1 cellular context compared by ENCODE assay signal in the genomic region with DNA sequence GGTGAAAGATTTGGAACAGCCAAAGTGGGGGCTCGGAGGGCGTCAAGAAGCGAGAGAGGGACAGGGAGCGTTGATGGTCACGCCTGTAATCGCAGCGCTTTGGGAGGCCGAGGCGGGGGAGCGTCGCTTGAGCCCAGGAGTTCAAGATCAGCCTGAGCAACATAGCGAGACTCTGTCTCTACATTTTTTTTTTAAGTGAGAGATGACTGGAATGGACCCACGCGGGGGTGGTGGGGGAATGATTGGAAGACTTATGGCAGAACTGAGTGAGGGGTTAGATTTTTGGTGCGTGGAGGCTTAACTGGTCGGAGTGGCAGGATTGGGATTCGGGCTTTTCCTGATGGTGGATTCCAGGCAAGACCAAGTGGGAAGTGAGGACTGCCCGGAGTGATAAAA.
TF ChIP-seq lines count a peak whose summit lies in the region.

No MANE protein-coding gene starts in this region.

TF ChIP-seq in HEK293, 187 proteins besides CTCF, POLR2A, EP300 and RAD21 (continued from another document and continues in another):
- TF ChIP-seq, protein P1, sequence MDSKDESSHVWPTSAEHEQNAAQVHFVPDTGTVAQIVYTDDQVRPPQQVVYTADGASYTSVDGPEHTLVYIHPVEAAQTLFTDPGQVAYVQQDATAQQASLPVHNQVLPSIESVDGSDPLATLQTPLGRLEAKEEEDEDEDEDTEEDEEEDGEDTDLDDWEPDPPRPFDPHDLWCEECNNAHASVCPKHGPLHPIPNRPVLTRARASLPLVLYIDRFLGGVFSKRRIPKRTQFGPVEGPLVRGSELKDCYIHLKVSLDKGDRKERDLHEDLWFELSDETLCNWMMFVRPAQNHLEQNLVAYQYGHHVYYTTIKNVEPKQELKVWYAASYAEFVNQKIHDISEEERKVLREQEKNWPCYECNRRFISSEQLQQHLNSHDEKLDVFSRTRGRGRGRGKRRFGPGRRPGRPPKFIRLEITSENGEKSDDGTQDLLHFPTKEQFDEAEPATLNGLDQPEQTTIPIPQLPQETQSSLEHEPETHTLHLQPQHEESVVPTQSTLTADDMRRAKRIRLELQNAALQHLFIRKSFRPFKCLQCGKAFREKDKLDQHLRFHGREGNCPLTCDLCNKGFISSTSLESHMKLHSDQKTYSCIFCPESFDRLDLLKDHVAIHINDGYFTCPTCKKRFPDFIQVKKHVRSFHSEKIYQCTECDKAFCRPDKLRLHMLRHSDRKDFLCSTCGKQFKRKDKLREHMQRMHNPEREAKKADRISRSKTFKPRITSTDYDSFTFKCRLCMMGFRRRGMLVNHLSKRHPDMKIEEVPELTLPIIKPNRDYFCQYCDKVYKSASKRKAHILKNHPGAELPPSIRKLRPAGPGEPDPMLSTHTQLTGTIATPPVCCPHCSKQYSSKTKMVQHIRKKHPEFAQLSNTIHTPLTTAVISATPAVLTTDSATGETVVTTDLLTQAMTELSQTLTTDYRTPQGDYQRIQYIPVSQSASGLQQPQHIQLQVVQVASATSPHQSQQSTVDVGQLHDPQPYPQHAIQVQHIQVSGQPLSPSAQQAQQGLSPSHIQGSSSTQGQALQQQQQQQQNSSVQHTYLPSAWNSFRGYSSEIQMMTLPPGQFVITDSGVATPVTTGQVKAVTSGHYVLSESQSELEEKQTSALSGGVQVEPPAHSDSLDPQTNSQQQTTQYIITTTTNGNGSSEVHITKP (tag by site-specific recombination; IDR thresholded peaks at IDR 0.05), result peak; percentile 97
- TF ChIP-seq ZNF169 (tag by site-specific recombination; IDR thresholded peaks at IDR 0.05) (peak; percentile 55; the same call in 1 of the 2 replicates), ZNF248 (tag by site-specific recombination; IDR thresholded peaks at IDR 0.05) (0 out of 2 replicates have a peak, but pooled peaks have one; percentile 69), ZNF121 (tag by site-specific recombination; IDR thresholded peaks at IDR 0.05) (peak; percentile 9), ZNF112 (tag by site-specific recombination; IDR thresholded peaks at IDR 0.05) (no peak), ZNF701 (tag by site-specific recombination; IDR thresholded peaks at IDR 0.05) (0 out of 2 replicates have a peak, but pooled peaks have one; percentile 17), ZFP37 (tag by site-specific recombination; IDR thresholded peaks at IDR 0.05) (0 out of 2 replicates have a peak, but pooled peaks have one; percentile 84), PRDM4 (tag by site-specific recombination; IDR thresholded peaks at IDR 0.05) (no peak), ZNF350 (tag by site-specific recombination; IDR thresholded peaks at IDR 0.05) (no peak), YY2 (tag by site-specific recombination; IDR thresholded peaks at IDR 0.05) (no peak), ZNF37A (tag by site-specific recombination; IDR thresholded peaks at IDR 0.05) (no peak), ZNF2 (tag by site-specific recombination; IDR thresholded peaks at IDR 0.05) (peak; percentile 82; the same call in 1 of the 2 replicates), ZNF416 (tag by site-specific recombination; IDR thresholded peaks at IDR 0.05) (0 out of 2 replicates have a peak, but pooled peaks have one; percentile 2), ZNF707 (tag by site-specific recombination; IDR thresholded peaks at IDR 0.05) (no peak), ZFP3 (tag by site-specific recombination; IDR thresholded peaks at IDR 0.05; ENCODE audit: low read depth) (no peak), ZBTB48 (tag by site-specific recombination; IDR thresholded peaks at IDR 0.05) (no peak), PRDM1 (tag by site-specific recombination; IDR thresholded peaks at IDR 0.05) (no peak), SCRT2 (tag by site-specific recombination; IDR thresholded peaks at IDR 0.05) (no peak; the same call in 1 of the 2 replicates), BCL11A (tag by site-specific recombination; IDR thresholded peaks at IDR 0.05; ENCODE audit: low read depth) (no peak), ZBTB17 (tag by site-specific recombination; IDR thresholded peaks at IDR 0.05) (0 out of 2 replicates have a peak, but pooled peaks have one; percentile 9), ZNF792 (tag by site-specific recombination; IDR thresholded peaks at IDR 0.05) (no peak), ZNF157 (tag by site-specific recombination; IDR thresholded peaks at IDR 0.05) (no peak), ZNF76 (tag by site-specific recombination; IDR thresholded peaks at IDR 0.05; ENCODE audit: borderline replicate concordance, low read depth) (no peak), ZNF140 (tag by site-specific recombination; IDR thresholded peaks at IDR 0.05) (no peak), ZNF132 (tag by site-specific recombination; IDR thresholded peaks at IDR 0.05; ENCODE audit: borderline replicate concordance) (no peak), ZNF561 (tag by site-specific recombination; IDR thresholded peaks at IDR 0.05; ENCODE audit: borderline replicate concordance) (no peak), ZBTB10 (tag by site-specific recombination; IDR thresholded peaks at IDR 0.05) (0 out of 2 replicates have a peak, but pooled peaks have one; percentile 36), SP2 (tag by site-specific recombination; IDR thresholded peaks at IDR 0.05) (no peak), ZNF426 (tag by site-specific recombination; IDR thresholded peaks at IDR 0.05) (no peak), ZNF133 (tag by site-specific recombination; IDR thresholded peaks at IDR 0.05) (0 out of 2 replicates have a peak, but pooled peaks have one; percentile 41), YY1 (tag by site-specific recombination; IDR thresholded peaks at IDR 0.05) (no peak), ZNF404 (tag by site-specific recombination; IDR thresholded peaks at IDR 0.05) (no peak), ZNF624 (tag by site-specific recombination; IDR thresholded peaks at IDR 0.05) (0 out of 2 replicates have a peak, but pooled peaks have one; percentile 48), ZNF513 (tag by site-specific recombination; IDR thresholded peaks at IDR 0.05) (no peak), ZNF138 (tag by site-specific recombination; IDR thresholded peaks at IDR 0.05; ENCODE audit: borderline replicate concordance) (no peak), ZNF623 (tag by site-specific recombination; IDR thresholded peaks at IDR 0.05) (0 out of 2 replicates have a peak, but pooled peaks have one; percentile 1), ZNF311 (tag by site-specific recombination; IDR thresholded peaks at IDR 0.05; ENCODE audit: borderline replicate concordance) (no peak), ZNF473 (tag by site-specific recombination; IDR thresholded peaks at IDR 0.05) (no peak)
- TF ChIP-seq, protein P2, sequence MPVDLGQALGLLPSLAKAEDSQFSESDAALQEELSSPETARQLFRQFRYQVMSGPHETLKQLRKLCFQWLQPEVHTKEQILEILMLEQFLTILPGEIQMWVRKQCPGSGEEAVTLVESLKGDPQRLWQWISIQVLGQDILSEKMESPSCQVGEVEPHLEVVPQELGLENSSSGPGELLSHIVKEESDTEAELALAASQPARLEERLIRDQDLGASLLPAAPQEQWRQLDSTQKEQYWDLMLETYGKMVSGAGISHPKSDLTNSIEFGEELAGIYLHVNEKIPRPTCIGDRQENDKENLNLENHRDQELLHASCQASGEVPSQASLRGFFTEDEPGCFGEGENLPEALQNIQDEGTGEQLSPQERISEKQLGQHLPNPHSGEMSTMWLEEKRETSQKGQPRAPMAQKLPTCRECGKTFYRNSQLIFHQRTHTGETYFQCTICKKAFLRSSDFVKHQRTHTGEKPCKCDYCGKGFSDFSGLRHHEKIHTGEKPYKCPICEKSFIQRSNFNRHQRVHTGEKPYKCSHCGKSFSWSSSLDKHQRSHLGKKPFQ (tag by site-specific recombination; IDR thresholded peaks at IDR 0.05), result 0 out of 2 replicates have a peak, but pooled peaks have one; percentile 6
- TF ChIP-seq, protein P3, sequence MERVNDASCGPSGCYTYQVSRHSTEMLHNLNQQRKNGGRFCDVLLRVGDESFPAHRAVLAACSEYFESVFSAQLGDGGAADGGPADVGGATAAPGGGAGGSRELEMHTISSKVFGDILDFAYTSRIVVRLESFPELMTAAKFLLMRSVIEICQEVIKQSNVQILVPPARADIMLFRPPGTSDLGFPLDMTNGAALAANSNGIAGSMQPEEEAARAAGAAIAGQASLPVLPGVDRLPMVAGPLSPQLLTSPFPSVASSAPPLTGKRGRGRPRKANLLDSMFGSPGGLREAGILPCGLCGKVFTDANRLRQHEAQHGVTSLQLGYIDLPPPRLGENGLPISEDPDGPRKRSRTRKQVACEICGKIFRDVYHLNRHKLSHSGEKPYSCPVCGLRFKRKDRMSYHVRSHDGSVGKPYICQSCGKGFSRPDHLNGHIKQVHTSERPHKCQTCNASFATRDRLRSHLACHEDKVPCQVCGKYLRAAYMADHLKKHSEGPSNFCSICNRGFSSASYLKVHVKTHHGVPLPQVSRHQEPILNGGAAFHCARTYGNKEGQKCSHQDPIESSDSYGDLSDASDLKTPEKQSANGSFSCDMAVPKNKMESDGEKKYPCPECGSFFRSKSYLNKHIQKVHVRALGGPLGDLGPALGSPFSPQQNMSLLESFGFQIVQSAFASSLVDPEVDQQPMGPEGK (tag by site-specific recombination; IDR thresholded peaks at IDR 0.05), result no peak; the same call in 1 of the 2 replicates
- TF ChIP-seq, protein P4, sequence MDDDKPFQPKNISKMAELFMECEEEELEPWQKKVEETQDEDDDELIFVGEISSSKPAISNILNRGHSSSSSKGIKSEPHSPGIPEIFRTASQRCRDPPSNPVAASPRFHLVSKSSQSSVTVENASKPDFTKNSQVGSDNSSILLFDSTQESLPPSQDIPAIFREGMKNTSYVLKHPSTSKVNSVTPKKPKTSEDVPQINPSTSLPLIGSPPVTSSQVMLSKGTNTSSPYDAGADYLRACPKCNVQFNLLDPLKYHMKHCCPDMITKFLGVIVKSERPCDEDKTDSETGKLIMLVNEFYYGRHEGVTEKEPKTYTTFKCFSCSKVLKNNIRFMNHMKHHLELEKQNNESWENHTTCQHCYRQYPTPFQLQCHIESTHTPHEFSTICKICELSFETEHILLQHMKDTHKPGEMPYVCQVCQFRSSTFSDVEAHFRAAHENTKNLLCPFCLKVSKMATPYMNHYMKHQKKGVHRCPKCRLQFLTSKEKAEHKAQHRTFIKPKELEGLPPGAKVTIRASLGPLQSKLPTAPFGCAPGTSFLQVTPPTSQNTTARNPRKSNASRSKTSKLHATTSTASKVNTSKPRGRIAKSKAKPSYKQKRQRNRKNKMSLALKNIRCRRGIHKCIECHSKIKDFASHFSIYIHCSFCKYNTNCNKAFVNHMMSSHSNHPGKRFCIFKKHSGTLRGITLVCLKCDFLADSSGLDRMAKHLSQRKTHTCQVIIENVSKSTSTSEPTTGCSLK (tag by site-specific recombination; IDR thresholded peaks at IDR 0.05), result no peak
- TF ChIP-seq, protein P5, sequence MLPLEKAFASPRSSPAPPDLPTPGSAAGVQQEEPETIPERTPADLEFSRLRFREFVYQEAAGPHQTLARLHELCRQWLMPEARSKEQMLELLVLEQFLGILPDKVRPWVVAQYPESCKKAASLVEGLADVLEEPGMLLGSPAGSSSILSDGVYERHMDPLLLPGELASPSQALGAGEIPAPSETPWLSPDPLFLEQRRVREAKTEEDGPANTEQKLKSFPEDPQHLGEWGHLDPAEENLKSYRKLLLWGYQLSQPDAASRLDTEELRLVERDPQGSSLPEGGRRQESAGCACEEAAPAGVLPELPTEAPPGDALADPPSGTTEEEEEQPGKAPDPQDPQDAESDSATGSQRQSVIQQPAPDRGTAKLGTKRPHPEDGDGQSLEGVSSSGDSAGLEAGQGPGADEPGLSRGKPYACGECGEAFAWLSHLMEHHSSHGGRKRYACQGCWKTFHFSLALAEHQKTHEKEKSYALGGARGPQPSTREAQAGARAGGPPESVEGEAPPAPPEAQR (tag by site-specific recombination; IDR thresholded peaks at IDR 0.05), result no peak
- TF ChIP-seq, protein P6, sequence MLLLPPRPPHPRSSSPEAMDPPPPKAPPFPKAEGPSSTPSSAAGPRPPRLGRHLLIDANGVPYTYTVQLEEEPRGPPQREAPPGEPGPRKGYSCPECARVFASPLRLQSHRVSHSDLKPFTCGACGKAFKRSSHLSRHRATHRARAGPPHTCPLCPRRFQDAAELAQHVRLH (tag by site-specific recombination; IDR thresholded peaks at IDR 0.05), result no peak
